Comparison of ENCODE assay signal across 13 cellular contexts in genomic region chr9:71549023-71549422, GRCh38.
DNase-seq lines count a peak whose midpoint lies in the region; ATAC-seq and TF ChIP-seq lines count a peak whose summit lies in the region.
"Had no signal": no experiment of that assay in that cellular context is flagged by ENCODE, and none has a peak within 500 bp of the region (broad histone marks: within the 10 kb centered on the region; RNA-seq: fewer than 3 reads in every experiment).

No MANE protein-coding gene starts in this region.

- no peak for TF ChIP-seq CTCF in BE2C (IDR thresholded peaks at IDR 0.05; ENCODE audit: low read depth, low read length)
- TF ChIP-seq CTCF in transverse colon (IDR thresholded peaks at IDR 0.05), result no peak

- TF ChIP-seq POLR2A in transverse colon (IDR thresholded peaks at IDR 0.05), result no peak

- intact Hi-C loops in transverse colon (cut with DNase I; ENCODE audit: low total_unique reads), result no loop called here

- WGBS in transverse colon (ENCODE audit: low coverage in 1 of 2), 2 donors, result 42 to 61% methylated on average over 2 of the region's 2 CpGs

- DNase-seq in RPMI8226, result peak; percentile 24
- no peak for DNase-seq in caudate nucleus (lab: John Stamatoyannopoulos, UW)
- DNase-seq in BE2C, result no peak
- no peak for DNase-seq in transverse colon
- DNase-seq: CD8-positive, alpha-beta memory T cell; upper lobe of left lung had no signal

- H3K27ac ChIP-seq in caudate nucleus (ENCODE audit: low read depth, low read length) (no peak overlapping the region), transverse colon (no peak overlapping the region)
- H3K27ac ChIP-seq: KMS-11, left lung, parathyroid adenoma, upper lobe of left lung had no signal

- peak; percentile 80 for ATAC-seq in GM18520 (IDR thresholded peaks at IDR 0.05; ENCODE audit: unreplicated experiment)
- ATAC-seq in GM21447 (IDR thresholded peaks at IDR 0.05; ENCODE audit: unreplicated experiment), result peak; percentile 91
- ATAC-seq in HG03066 (IDR thresholded peaks at IDR 0.05; ENCODE audit: low read depth, unreplicated experiment), result peak; percentile 85
- ATAC-seq in esophagus mucosa, result no peak
- ATAC-seq: left lung had no signal

- H3K36me3 ChIP-seq in BE2C (no peaks in the 10 kb centered on the region), transverse colon (no peaks in the 10 kb centered on the region)
- H3K36me3 ChIP-seq: left lung, upper lobe of left lung had no signal

- H3K4me3 ChIP-seq in BE2C (ENCODE audit: low read depth, low read length), result no peak overlapping the region
- H3K4me3 ChIP-seq in transverse colon, result no peak overlapping the region
- H3K4me3 ChIP-seq: left lung, upper lobe of left lung had no signal

- no peak for TF ChIP-seq EP300 in transverse colon (IDR thresholded peaks at IDR 0.05; ENCODE audit: low read depth)

- H3K4me1 ChIP-seq in BE2C (no peaks in the 10 kb centered on the region), transverse colon (no peaks in the 10 kb centered on the region)
- H3K4me1 ChIP-seq: left lung, parathyroid adenoma, upper lobe of left lung had no signal

- H3K27me3 ChIP-seq in BE2C, result peaks cover 21% of the 10 kb centered on the region; the same call in 1 of the 2 replicates
- H3K27me3 ChIP-seq in transverse colon, result peaks cover 17% of the 10 kb centered on the region
- H3K27me3 ChIP-seq: upper lobe of left lung had no signal

- in situ Hi-C loops in transverse colon (cut with MboI; ENCODE audit: low pct_ligation_motif_present in 1 of 4, low pct_unique_long_range_greater_than_20kb in 1 of 4, low sequenced_read_pairs in 3 of 4), result no loop called here

- no peaks in the 10 kb centered on the region for H3K9me3 ChIP-seq in BE2C
- no peaks in the 10 kb centered on the region for H3K9me3 ChIP-seq in transverse colon
- H3K9me3 ChIP-seq: left lung, upper lobe of left lung had no signal
